1 cellular context compared by ENCODE assay signal in genomic region chr6:81844686-81845085, GRCh38.
TF ChIP-seq lines count a peak whose summit lies in the region.

No MANE protein-coding gene starts in this region.

TF ChIP-seq in SK-N-SH treated with all-trans-retinoic acid at 6 μM for 48 hours, 23 proteins besides CTCF, POLR2A, EP300 and RAD21 (continued from another document):
- TF ChIP-seq CSRNP3 (CRISPR knock-in tag; IDR thresholded peaks at IDR 0.05) (no peak), TSHZ2 (CRISPR knock-in tag; IDR thresholded peaks at IDR 0.05) (no peak), ZFP3 (CRISPR knock-in tag; IDR thresholded peaks at IDR 0.05) (no peak), POU6F1 (CRISPR knock-in tag; IDR thresholded peaks at IDR 0.05; ENCODE audit: borderline replicate concordance, low read depth) (no peak)
